11 cellular contexts compared by ENCODE assay signal in genomic region chr19:55398200-55398947, GRCh38. TPM values are rescaled to one million over a fixed set of nuclear protein-coding genes. Genes with fewer than 3 reads are reported as not detected.
DNase-seq lines count a peak whose midpoint lies in the region; TF ChIP-seq lines count a peak whose summit lies in the region.
"Had no signal": no experiment of that assay in that cellular context is flagged by ENCODE, and none has a peak within 500 bp of the region (broad histone marks: within the 10 kb centered on the region; RNA-seq: fewer than 3 reads in every experiment).

No MANE protein-coding gene starts in this region.

- no peak overlapping the region for H3K9ac ChIP-seq in OCI-LY3 (ENCODE audit: low read length)

- no peak for TF ChIP-seq POLR2A in uterus (IDR thresholded peaks at IDR 0.05)

- H3K27me3 ChIP-seq in OCI-LY3 (ENCODE audit: low read depth, low read length) = no peaks in the 10 kb centered on the region
- no peaks in the 10 kb centered on the region for H3K27me3 ChIP-seq in neutrophil
- H3K27me3 ChIP-seq in uterus = no peaks in the 10 kb centered on the region
- H3K27me3 ChIP-seq: breast epithelium had no signal

- H3K4me3 ChIP-seq in OCI-LY3 (ENCODE audit: low read length) (peak overlapping the region; percentile 52), neutrophil (ENCODE audit: low read depth in 1 of 2, low read length in 1 of 2) (peak overlapping the region; percentile 44 to 55), uterus (no peak overlapping the region)
- H3K4me3 ChIP-seq: breast epithelium had no signal

- TF ChIP-seq CTCF in GM13977 (IDR thresholded peaks at IDR 0.05; ENCODE audit: extremely low read depth, insufficient read depth, missing control alignments) = no peak
- no peak for TF ChIP-seq CTCF in OCI-LY3 (IDR thresholded peaks at IDR 0.05; ENCODE audit: low read depth, low read length)
- TF ChIP-seq CTCF in neutrophil (IDR thresholded peaks at IDR 0.05) = no peak
- TF ChIP-seq CTCF in uterus (IDR thresholded peaks at IDR 0.05) = no peak

- peaks cover 26% of the 10 kb centered on the region for H3K36me3 ChIP-seq in OCI-LY3 (replicated peaks; ENCODE audit: low read depth, low read length)
- H3K36me3 ChIP-seq in neutrophil = peaks cover 29% of the 10 kb centered on the region
- H3K36me3 ChIP-seq in uterus = no peaks in the 10 kb centered on the region
- H3K36me3 ChIP-seq: breast epithelium had no signal

- H2AFZ ChIP-seq in OCI-LY3 (ENCODE audit: low read depth, low read length) = no peak overlapping the region

- peak overlapping the region; percentile 25; the same call in 1 of the 2 replicates for H3K27ac ChIP-seq in OCI-LY3 (ENCODE audit: low read length)
- peak overlapping the region; percentile 78 for H3K27ac ChIP-seq in neutrophil
- no peak overlapping the region for H3K27ac ChIP-seq in uterus
- H3K27ac ChIP-seq: breast epithelium had no signal

- H3K4me1 ChIP-seq in OCI-LY3 (ENCODE audit: low read length) (peaks cover 12% of the 10 kb centered on the region), neutrophil (ENCODE audit: control insufficient read depth in 1 of 2, insufficient read depth in 1 of 2, low read depth in 1 of 2, low read length in 1 of 2) (peaks cover 22 to 24% of the 10 kb centered on the region in 2 experiments), uterus (no peaks in the 10 kb centered on the region)
- H3K4me1 ChIP-seq: breast epithelium had no signal

- H3K79me2 ChIP-seq in OCI-LY3 (ENCODE audit: low read length) = peaks cover 11% of the 10 kb centered on the region

- peaks cover 40% of the 10 kb centered on the region for H4K20me1 ChIP-seq in OCI-LY3 (ENCODE audit: insufficient read depth, low read length)

- intact Hi-C loops in uterus (cut with DNase I; ENCODE audit: low total_unique reads) = no loop called here

- peak; percentile 68 for DNase-seq in GM13977 (ENCODE audit: low spot score)
- DNase-seq in NCI-H446 treated with DMSO at 0.1 percent for 48 hours (lab: John Stamatoyannopoulos, UW) = no peak
- no peak for DNase-seq in uterus
- DNase-seq: DMS153, MM.1S, NCI-H748 treated with DMSO at 0.1 percent for 48 hours, T-cell had no signal

- in situ Hi-C loops in GM13977 (cut with MboI; ENCODE audit: low pct_unique_long_range_greater_than_20kb, low sequenced_read_pairs, unreplicated experiment) = no loop called here

- H3K4me2 ChIP-seq in OCI-LY3 (ENCODE audit: low read length) = peak overlapping the region; percentile 74

- H3K9me3 ChIP-seq in OCI-LY3 (ENCODE audit: insufficient read depth, low read length) (no peaks in the 10 kb centered on the region), neutrophil (no peaks in the 10 kb centered on the region), uterus (no peaks in the 10 kb centered on the region)
- H3K9me3 ChIP-seq: breast epithelium had no signal

RNA-seq across cellular contexts. Expression of gene UBE2S, which starts 9.2 kb away (rescaled TPM):
- 100 to 1,000 TPM in 1 of 4 donors, 10 to 100 TPM in 2, 1 to 10 TPM in 1; 3.2 to 141 (median 21.5) TPM for total RNA-seq in uterus

RNA-seq across cellular contexts. Expression of gene RPL28, which starts 12.6 kb away (rescaled TPM):
- total RNA-seq in uterus = 1,000 to 10,000 TPM in 1 of 4 donors, 100 to 1,000 TPM in 2, 10 to 100 TPM in 1; 20.7 to 1,084 (median 431) TPM

RNA-seq across cellular contexts. Expression of gene TMEM238, which starts 14.3 kb away (rescaled TPM):
- total RNA-seq in uterus = 1 to 10 TPM in 1 of 4 donors, under 1 TPM in 1, not detected in 2; 0.83 to 2.3 TPM

RNA-seq across cellular contexts. Expression of gene TMEM190, which starts 21.7 kb away (rescaled TPM):
- 1 to 10 TPM in 1 of 4 donors, not detected in 3; 1.1 TPM for total RNA-seq in uterus
- total RNA-seq: breast epithelium, renal cortical epithelial cell, T-cell had no signal

RNA-seq across cellular contexts. Expression of gene IL11, which starts 28.1 kb away (rescaled TPM):
- total RNA-seq in uterus = 1 to 10 TPM in 1 of 4 donors, not detected in 3; 1.6 TPM

Comparison
In these comparisons a context has a peak if more than half of its experiments do, and no peak if none do; other contexts are left out.
1. H3K27ac ChIP-seq: peak in OCI-LY3 (single experiment) and neutrophil (single experiment); none in uterus (0 of 2).
2. H3K4me3 ChIP-seq: peak in OCI-LY3 (single experiment) and neutrophil (2 of 2); none in uterus (0 of 2).